ENCODE assay signal across 1 cellular context in genomic region chr12:96534339-96534738, GRCh38.
TF ChIP-seq lines count a peak whose summit lies in the region.

No MANE protein-coding gene starts in this region.

TF ChIP-seq in endothelial cell of umbilical vein, 7 proteins besides CTCF, POLR2A, EP300 and RAD21:
- TF ChIP-seq POLR2AphosphoS5 (IDR thresholded peaks at IDR 0.05; ENCODE audit: insufficient read depth, low read depth, low read length) (no peak), MAX (IDR thresholded peaks at IDR 0.05; ENCODE audit: insufficient read depth, insufficient read length) (no peak), FOS (IDR thresholded peaks at IDR 0.05; ENCODE audit: borderline replicate concordance, insufficient read depth, low read length) (no peak), MYC (IDR thresholded peaks at IDR 0.05; ENCODE audit: low read depth, low read length) (no peak), JUN (IDR thresholded peaks at IDR 0.05; ENCODE audit: borderline replicate concordance, insufficient read depth, insufficient read length, low read depth) (no peak), EZH2 (IDR thresholded peaks at IDR 0.05; ENCODE audit: borderline replicate concordance, low read depth, low read length, severe bottlenecking) (no peak), GATA2 (IDR thresholded peaks at IDR 0.05; ENCODE audit: insufficient read depth, insufficient read length, low read depth, low read length) (no peak)
TF ChIP-seq in endothelial cell of umbilical vein: peak in this region for 0.
